1 cellular context compared by ENCODE assay signal in genomic region chr1:212432163-212432705, GRCh38.
TF ChIP-seq lines count a peak whose summit lies in the region.

No MANE protein-coding gene starts in this region.

TF ChIP-seq in K562, 482 proteins besides CTCF, POLR2A, EP300 and RAD21 (continued from another document and continues in another):
- TF ChIP-seq HNRNPLL (IDR thresholded peaks at IDR 0.05; ENCODE audit: low read depth, low read length, poor library complexity, severe bottlenecking) (no peak), BHLHE40 (IDR thresholded peaks at IDR 0.05; ENCODE audit: low read length) (no peak), ZBED1 (IDR thresholded peaks at IDR 0.05) (0 out of 2 replicates have a peak, but pooled peaks have one; percentile 4), ZNF766 (CRISPR knock-in tag; conservative IDR thresholded peaks at IDR 0.05) (0 out of 2 replicates have a peak, but pooled peaks have one; percentile 25), ZNF121 (CRISPR knock-in tag; conservative IDR thresholded peaks at IDR 0.05) (no peak), KLF6 (CRISPR knock-in tag; IDR thresholded peaks at IDR 0.05; ENCODE audit: borderline replicate concordance) (peak; percentile 59; the same call in 1 of the 2 replicates), ZBTB9 (CRISPR knock-in tag; IDR thresholded peaks at IDR 0.05) (no peak), NEUROD1 (IDR thresholded peaks at IDR 0.05; ENCODE audit: borderline replicate concordance, low read depth, low read length, partially characterized antibody) (peak; percentile 5), EP400 (IDR thresholded peaks at IDR 0.05) (peak; percentile 46; the same call in 1 of the 2 replicates), ILF3 (IDR thresholded peaks at IDR 0.05; ENCODE audit: borderline replicate concordance) (no peak), ZNF277 (CRISPR knock-in tag; IDR thresholded peaks at IDR 0.05; ENCODE audit: borderline replicate concordance) (no peak), HNRNPK (IDR thresholded peaks at IDR 0.05; ENCODE audit: low read depth, low read length, poor library complexity, severe bottlenecking) (no peak), NFRKB (IDR thresholded peaks at IDR 0.05; ENCODE audit: low read depth) (0 out of 2 replicates have a peak, but pooled peaks have one; percentile 40), TEAD1 (CRISPR knock-in tag; IDR thresholded peaks at IDR 0.05) (peak in 1 of 2 experiments; percentile 46; a peak in 1 of 4 replicates), ZBTB40 (IDR thresholded peaks at IDR 0.05) (peak; percentile 64), ZBTB40 (CRISPR knock-in tag; IDR thresholded peaks at IDR 0.05) (no peak), POU5F1 (IDR thresholded peaks at IDR 0.05; ENCODE audit: borderline replicate concordance, low read depth, low read length, partially characterized antibody) (no peak), EGR1 (conservative IDR thresholded peaks at IDR 0.05) (peak; percentile 90), MNT (conservative IDR thresholded peaks at IDR 0.05) (0 out of 4 replicates have a peak, but pooled peaks have one; percentile 26 to 46), ATF4 (CRISPR knock-in tag; IDR thresholded peaks at IDR 0.05) (peak; percentile 36; the same call in 1 of the 2 replicates), BCLAF1 (IDR thresholded peaks at IDR 0.05; ENCODE audit: borderline replicate concordance in 1 of 2, control insufficient read depth in 1 of 2, low read depth in 2 of 2, low read length in 1 of 2) (no peak), POLR3G (IDR thresholded peaks at IDR 0.05; ENCODE audit: extremely low read depth, insufficient read length, insufficient replicate concordance) (no peak), BRF1 (IDR thresholded peaks at IDR 0.05; ENCODE audit: borderline replicate concordance, extremely low read depth, insufficient read length) (no peak), SP1 (CRISPR knock-in tag; IDR thresholded peaks at IDR 0.05) (peak; percentile 13; the same call in 1 of the 2 replicates), ZKSCAN1 (IDR thresholded peaks at IDR 0.05; ENCODE audit: low read depth, low read length) (no peak), ZNF592 (IDR thresholded peaks at IDR 0.05) (peak; percentile 5; the same call in 1 of the 2 replicates), PYGO2 (tag; IDR thresholded peaks at IDR 0.05) (no peak), ATF3 (IDR thresholded peaks at IDR 0.05) (no peak), ATF3 (CRISPR knock-in tag; conservative IDR thresholded peaks at IDR 0.05) (0 out of 2 replicates have a peak, but pooled peaks have one; percentile 31), E2F5 (CRISPR knock-in tag; IDR thresholded peaks at IDR 0.05) (no peak), RB1 (IDR thresholded peaks at IDR 0.05; ENCODE audit: low read depth) (no peak), KLF1 (tag; IDR thresholded peaks at IDR 0.05) (no peak)
